ENCODE assay signal across 23 cellular contexts in genomic region chr3:49255686-49256085, GRCh38.
"Had no signal": no experiment of that assay in that cellular context is flagged by ENCODE, and none has a peak within 500 bp of the region (broad histone marks: within the 10 kb centered on the region; RNA-seq: fewer than 3 reads in every experiment).

No MANE protein-coding gene starts in this region.

- H3K36me3 Mint-ChIP-seq: memory B cell; naive thymus-derived CD4-positive, alpha-beta T cell had no signal

- H3K79me2 ChIP-seq: parathyroid adenoma had no signal

- H3K27me3 Mint-ChIP-seq: activated B cell treated with CpG ODN at 0.5 μM for 24 hours; activated T-helper 17 cell treated with anti-CD3 and anti-CD28 coated beads, Interleukin-2, amount 50 U/mL, for 72 hours had no signal

- H3K4me1 Mint-ChIP-seq: activated B cell treated with CpG ODN at 0.5 μM for 24 hours; activated CD4-positive, alpha-beta memory T cell treated with anti-CD3 and anti-CD28 coated beads, Interleukin-2, amount 10 ng/mL, durations not matched to agents 7 days and 5 days; activated T-helper 17 cell treated with anti-CD3 and anti-CD28 coated beads, Interleukin-2, amount 50 U/mL, for 72 hours; central memory CD8-positive, alpha-beta T cell had no signal

- H3K4me1 ChIP-seq: colonic mucosa, parathyroid adenoma, tibial artery had no signal

- H3K9me3 Mint-ChIP-seq: activated B cell treated with CpG ODN at 0.5 μM for 24 hours; activated CD4-positive, alpha-beta memory T cell treated with anti-CD3 and anti-CD28 coated beads, Interleukin-2, amount 10 ng/mL, durations not matched to agents 7 days and 5 days; activated naive CD4-positive, alpha-beta T cell treated with anti-CD3 and anti-CD28 coated beads for 36 hours; activated T-helper 17 cell treated with anti-CD3 and anti-CD28 coated beads, Interleukin-2, amount 50 U/mL, for 72 hours; central memory CD8-positive, alpha-beta T cell; memory B cell; T-helper 2 cell treated with Interferon-gamma antibody and Interleukin-4, amounts not matched to agents 5 μg/mL and 100 μg/mL, for 36 hours had no signal

- H3K27ac Mint-ChIP-seq: activated B cell treated with CpG ODN at 0.5 μM for 24 hours; activated CD4-positive, alpha-beta memory T cell treated with anti-CD3 and anti-CD28 coated beads, Interleukin-2, amount 10 ng/mL, durations not matched to agents 7 days and 5 days; activated naive CD4-positive, alpha-beta T cell treated with anti-CD3 and anti-CD28 coated beads for 36 hours; activated T-helper 17 cell treated with anti-CD3 and anti-CD28 coated beads, Interleukin-2, amount 50 U/mL, for 72 hours; memory B cell; naive thymus-derived CD4-positive, alpha-beta T cell; T-helper 2 cell treated with Interferon-gamma antibody and Interleukin-4, amounts not matched to agents 5 μg/mL and 100 μg/mL, for 36 hours had no signal

- H2AFZ ChIP-seq: parathyroid adenoma had no signal

- H3K27ac ChIP-seq: colonic mucosa, gastroesophageal sphincter, parathyroid adenoma, tibial artery had no signal

- H3K27me3 ChIP-seq: colonic mucosa, gastroesophageal sphincter, heart left ventricle, tibial artery had no signal

- H3K4me3 ChIP-seq: colonic mucosa, gastroesophageal sphincter, heart left ventricle, tibial artery had no signal

- H3K9me3 ChIP-seq: colonic mucosa, gastroesophageal sphincter, heart left ventricle, tibial artery had no signal

- DNase-seq: activated B cell treated with CpG ODN at 0.5 μM for 24 hours; activated CD4-positive, alpha-beta memory T cell treated with anti-CD3 and anti-CD28 coated beads, Interleukin-2, amount 10 ng/mL, durations not matched to agents 7 days and 5 days; activated CD4-positive, alpha-beta T cell treated with anti-CD3 and anti-CD28 coated beads for 4 hours; activated naive CD4-positive, alpha-beta T cell treated with anti-CD3 and anti-CD28 coated beads for 36 hours; activated T-cell treated with anti-CD3 and anti-CD28 coated beads, Interleukin-2, amount 50 U/mL, for 1 hour; anterior cingulate cortex; colonic mucosa; erythroblast; heart left ventricle; left ventricle myocardium superior; naive thymus-derived CD4-positive, alpha-beta T cell; retina; stimulated activated CD4-positive, alpha-beta T cell treated with anti-CD3 and anti-CD28 coated beads, Interleukin-12 subunit alpha, Interleukin-12 subunit beta, amount 100 ng/mL, for 4 hours; stimulated activated CD4-positive, alpha-beta T cell treated with anti-CD3 and anti-CD28 coated beads, Interleukin-1b, Interleukin-23, amount 100 ng/mL, for 48 hours; stimulated activated CD8-positive, alpha-beta memory T cell treated with anti-CD3 and anti-CD28 coated beads, Interleukin-4, amount 100 ng/mL, for 48 hours; stimulated activated naive CD4-positive, alpha-beta T cell had no signal

- H3K9ac ChIP-seq: parathyroid adenoma had no signal

- H3K36me3 ChIP-seq: colonic mucosa, gastroesophageal sphincter had no signal

- ATAC-seq: activated T-helper 17 cell treated with anti-CD3 and anti-CD28 coated beads, Interleukin-2, amount 50 U/mL, for 72 hours; gastroesophageal sphincter; heart left ventricle; left ventricle myocardium superior had no signal

- H3K4me3 Mint-ChIP-seq: activated B cell treated with CpG ODN at 0.5 μM for 24 hours; activated CD4-positive, alpha-beta memory T cell treated with anti-CD3 and anti-CD28 coated beads, Interleukin-2, amount 10 ng/mL, durations not matched to agents 7 days and 5 days; activated naive CD4-positive, alpha-beta T cell treated with anti-CD3 and anti-CD28 coated beads for 36 hours; activated T-helper 17 cell treated with anti-CD3 and anti-CD28 coated beads, Interleukin-2, amount 50 U/mL, for 72 hours; central memory CD8-positive, alpha-beta T cell; memory B cell; naive thymus-derived CD4-positive, alpha-beta T cell; T-helper 2 cell treated with Interferon-gamma antibody and Interleukin-4, amounts not matched to agents 5 μg/mL and 100 μg/mL, for 36 hours had no signal
